24 cellular contexts compared by ENCODE assay signal in genomic region chr13:100214886-100215285, GRCh38.
DNase-seq lines count a peak whose midpoint lies in the region; ATAC-seq, FAIRE-seq and TF ChIP-seq lines count a peak whose summit lies in the region.
"Had no signal": no experiment of that assay in that cellular context is flagged by ENCODE, and none has a peak within 500 bp of the region (broad histone marks: within the 10 kb centered on the region; RNA-seq: fewer than 3 reads in every experiment).

No MANE protein-coding gene starts in this region.

- intact Hi-C loops in PC-3 (cut with micrococcal nuclease): loop anchor here (10.0 kb wide), 1 partner anchor 120 kb away; no protein-coding TSS in a partner anchor

- CTCF ChIA-PET in PC-3 (lab: Charles Lee): no interaction called here

- no TSS peak for BruUV-seq in PC-3 (replicated peaks; lab: Mats Ljungman, UMichigan)

- no peak for ATAC-seq in PC-3
- ATAC-seq in HG03039 (IDR thresholded peaks at IDR 0.05; ENCODE audit: unreplicated experiment): no peak
- ATAC-seq: gastroesophageal sphincter; natural killer cell treated with Interleukin-12 subunit alpha and Interleukin-12 subunit beta and Interleukin-15 and Interleukin-18, amount 100 ng/mL, for 72 hours; T-helper 17 cell had no signal

- DNase-seq in AG10803 (ENCODE audit: low read depth) (peak; percentile 44), PC-3 (peak; percentile 35), bronchial epithelial cell (ENCODE audit: low read depth) (peak; percentile 89), hepatic stellate cell (ENCODE audit: low spot score) (peak; percentile 28), COLO829 (ENCODE audit: low spot score) (no peak), mesenteric fat pad (ENCODE audit: low spot score) (no peak)
- DNase-seq in activated CD4-positive, alpha-beta T cell treated with anti-CD3 and anti-CD28 coated beads for 1 hour: no peak
- DNase-seq: activated CD4-positive, CD25-positive, alpha-beta regulatory T cell treated with anti-CD3 and anti-CD28 coated beads, Interleukin-2, amount 50 U/mL, for 72 hours; activated naive CD4-positive, alpha-beta T cell; AML-193; effector CD4-positive, alpha-beta T cell; NCI-H1092; NCI-H774; RPMI8226; stimulated activated CD4-positive, alpha-beta T cell treated with anti-CD3 and anti-CD28 coated beads, Interleukin-15, amount 100 ng/mL, for 24 hours; stomach; T-helper 17 cell; uterus had no signal

- TF ChIP-seq CTCF in AG10803 (conservative IDR thresholded peaks at IDR 0.05; ENCODE audit: low read length) (no peak), PC-3 (conservative IDR thresholded peaks at IDR 0.05; ENCODE audit: low read depth, low read length) (no peak), bronchial epithelial cell (IDR thresholded peaks at IDR 0.05; ENCODE audit: insufficient read depth, low read length, severe bottlenecking) (no peak)

- no peak overlapping the region for H3K27ac ChIP-seq in PC-3 (ENCODE audit: low read length)
- H3K27ac ChIP-seq: gastroesophageal sphincter, stomach, uterus had no signal

- no peak for FAIRE-seq in bronchial epithelial cell (lab: Jason Lieb, UNC)
- FAIRE-seq: D721Med, GM18507 had no signal

- H3K4me2 ChIP-seq in PC-3 (ENCODE audit: low read length): no peak overlapping the region

- no peaks in the 10 kb centered on the region for H3K36me3 ChIP-seq in PC-3 (ENCODE audit: low read depth, low read length)
- no peaks in the 10 kb centered on the region for H3K36me3 ChIP-seq in bronchial epithelial cell (ENCODE audit: control insufficient read depth, insufficient read depth, low read length)
- H3K36me3 ChIP-seq: uterus had no signal

- H3K27me3 ChIP-seq in PC-3 (ENCODE audit: low read length) (no peaks in the 10 kb centered on the region), bronchial epithelial cell (ENCODE audit: control insufficient read depth, insufficient read depth, low read length) (no peaks in the 10 kb centered on the region)
- H3K27me3 ChIP-seq: gastroesophageal sphincter, stomach, uterus had no signal

- H3K9ac ChIP-seq in PC-3 (ENCODE audit: low read length): no peak overlapping the region

- H3K4me3 ChIP-seq in AG10803 (ENCODE audit: low read length) (no peak overlapping the region), PC-3 (ENCODE audit: low read length) (no peak overlapping the region), bronchial epithelial cell (ENCODE audit: low read depth, low read length) (no peak overlapping the region)
- H3K4me3 ChIP-seq: gastroesophageal sphincter, lung, stomach, uterus had no signal

- H3F3A ChIP-seq in PC-3 (ENCODE audit: low read length, unreplicated experiment): no peaks in the 10 kb centered on the region

- no peaks in the 10 kb centered on the region for H3K79me2 ChIP-seq in PC-3 (ENCODE audit: low read length)

- H4K20me1 ChIP-seq in PC-3 (ENCODE audit: low read length): no peaks in the 10 kb centered on the region

- POLR2A ChIA-PET in PC-3 (lab: Charles Lee; ENCODE audit: unreplicated experiment): no interaction called here

- H3K4me1 ChIP-seq in PC-3 (ENCODE audit: insufficient read depth, low read length): peaks cover 15% of the 10 kb centered on the region
- H3K4me1 ChIP-seq: gastroesophageal sphincter, uterus had no signal

- H3K9me3 ChIP-seq in PC-3 (ENCODE audit: low read length): no peaks in the 10 kb centered on the region
- H3K9me3 ChIP-seq: gastroesophageal sphincter, stomach, uterus had no signal

- H3K9me2 ChIP-seq in PC-3 (replicated peaks; ENCODE audit: low read length): no peaks in the 10 kb centered on the region

- no peak overlapping the region for H2AFZ ChIP-seq in PC-3 (ENCODE audit: low read length)

Comparison
In these comparisons a context has a peak if more than half of its experiments do, and no peak if none do; other contexts are left out.
1. DNase-seq: peak in AG10803 (single experiment), PC-3 (single experiment), bronchial epithelial cell (single experiment) and hepatic stellate cell (single experiment); none in COLO829 (single experiment), activated CD4-positive, alpha-beta T cell treated with anti-CD3 and anti-CD28 coated beads for 1 hour (single experiment) and mesenteric fat pad (single experiment).